Comparison of ENCODE assay signal across 1 cellular context in genomic region chr7:39623312-39624201, GRCh38.
TF ChIP-seq lines count a peak whose summit lies in the region.

RALA (plus strand) TSS chr7:39623572; CDS start chr7:39686668, 63,096 bp downstream.

TF ChIP-seq in K562, 482 proteins besides CTCF, POLR2A, EP300 and RAD21 (continued from another document and continues in another):
- TF ChIP-seq CHD7 (IDR thresholded peaks at IDR 0.05; ENCODE audit: low read depth, low read length): no peak
- TF ChIP-seq E2F1 (CRISPR knock-in tag; IDR thresholded peaks at IDR 0.05): peak; percentile 22; the same call in 1 of the 2 replicates
- TF ChIP-seq, protein P1, sequence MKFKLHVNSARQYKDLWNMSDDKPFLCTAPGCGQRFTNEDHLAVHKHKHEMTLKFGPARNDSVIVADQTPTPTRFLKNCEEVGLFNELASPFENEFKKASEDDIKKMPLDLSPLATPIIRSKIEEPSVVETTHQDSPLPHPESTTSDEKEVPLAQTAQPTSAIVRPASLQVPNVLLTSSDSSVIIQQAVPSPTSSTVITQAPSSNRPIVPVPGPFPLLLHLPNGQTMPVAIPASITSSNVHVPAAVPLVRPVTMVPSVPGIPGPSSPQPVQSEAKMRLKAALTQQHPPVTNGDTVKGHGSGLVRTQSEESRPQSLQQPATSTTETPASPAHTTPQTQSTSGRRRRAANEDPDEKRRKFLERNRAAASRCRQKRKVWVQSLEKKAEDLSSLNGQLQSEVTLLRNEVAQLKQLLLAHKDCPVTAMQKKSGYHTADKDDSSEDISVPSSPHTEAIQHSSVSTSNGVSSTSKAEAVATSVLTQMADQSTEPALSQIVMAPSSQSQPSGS (CRISPR knock-in tag; IDR thresholded peaks at IDR 0.05): no peak
- TF ChIP-seq RUNX1 (IDR thresholded peaks at IDR 0.05; ENCODE audit: low read depth): no peak
- TF ChIP-seq, protein P2, sequence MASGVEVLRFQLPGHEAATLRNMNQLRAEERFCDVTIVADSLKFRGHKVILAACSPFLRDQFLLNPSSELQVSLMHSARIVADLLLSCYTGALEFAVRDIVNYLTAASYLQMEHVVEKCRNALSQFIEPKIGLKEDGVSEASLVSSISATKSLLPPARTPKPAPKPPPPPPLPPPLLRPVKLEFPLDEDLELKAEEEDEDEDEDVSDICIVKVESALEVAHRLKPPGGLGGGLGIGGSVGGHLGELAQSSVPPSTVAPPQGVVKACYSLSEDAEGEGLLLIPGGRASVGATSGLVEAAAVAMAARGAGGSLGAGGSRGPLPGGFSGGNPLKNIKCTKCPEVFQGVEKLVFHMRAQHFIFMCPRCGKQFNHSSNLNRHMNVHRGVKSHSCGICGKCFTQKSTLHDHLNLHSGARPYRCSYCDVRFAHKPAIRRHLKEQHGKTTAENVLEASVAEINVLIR (CRISPR knock-in tag; IDR thresholded peaks at IDR 0.05): no peak
- peak; percentile 79 for TF ChIP-seq NFRKB (IDR thresholded peaks at IDR 0.05; ENCODE audit: low read depth)
- TF ChIP-seq TBP (optimal IDR thresholded peaks at IDR 0.05; ENCODE audit: low read depth, low read length): peak; percentile 86
- TF ChIP-seq ZNF232 (CRISPR knock-in tag; IDR thresholded peaks at IDR 0.05): no peak
- peak; percentile 95 for TF ChIP-seq RBBP5 (IDR thresholded peaks at IDR 0.05; ENCODE audit: borderline replicate concordance, insufficient read depth, low read length, poor library complexity, severe bottlenecking)
- no peak for TF ChIP-seq ZNF586 (CRISPR knock-in tag; conservative IDR thresholded peaks at IDR 0.05)
- TF ChIP-seq NFIC (IDR thresholded peaks at IDR 0.05): peak; percentile 21; the same call in 1 of the 2 replicates
- TF ChIP-seq TAF1 (IDR thresholded peaks at IDR 0.05; ENCODE audit: control insufficient read depth, extremely low read depth, insufficient read depth, low read length, severe bottlenecking): peak; percentile 92
- 0 out of 2 replicates have a peak, but pooled peaks have one; percentile 14 for TF ChIP-seq KLF13 (tag; IDR thresholded peaks at IDR 0.05; ENCODE audit: borderline replicate concordance, low read depth)
- TF ChIP-seq ZFX (CRISPR knock-in tag; IDR thresholded peaks at IDR 0.05): peak; percentile 97
- TF ChIP-seq ZNF133 (CRISPR knock-in tag; IDR thresholded peaks at IDR 0.05): no peak
- peak; percentile 86 for TF ChIP-seq EGR1 (conservative IDR thresholded peaks at IDR 0.05)
- peak; percentile 77 for TF ChIP-seq DIDO1 (tag; IDR thresholded peaks at IDR 0.05; ENCODE audit: low read depth)
- TF ChIP-seq SREBF2 (CRISPR knock-in tag; IDR thresholded peaks at IDR 0.05): no peak
- no peak for TF ChIP-seq TRIM28 (IDR thresholded peaks at IDR 0.05)
- peak; percentile 68 for TF ChIP-seq HMGN3 (IDR thresholded peaks at IDR 0.05; ENCODE audit: borderline replicate concordance, extremely low read depth, insufficient read length, low read depth, low read length)
- TF ChIP-seq LCOR (CRISPR knock-in tag; IDR thresholded peaks at IDR 0.05): peak; percentile 4; the same call in 1 of the 2 replicates
- TF ChIP-seq FOXK1 (CRISPR knock-in tag; IDR thresholded peaks at IDR 0.05; ENCODE audit: borderline replicate concordance): no peak
- peak; percentile 98 for TF ChIP-seq MAZ (CRISPR knock-in tag; conservative IDR thresholded peaks at IDR 0.05 in 1 of 2, IDR thresholded peaks at IDR 0.05 in 1 of 2)
- TF ChIP-seq THAP12 (CRISPR knock-in tag; IDR thresholded peaks at IDR 0.05): 0 out of 2 replicates have a peak, but pooled peaks have one; percentile 54
- TF ChIP-seq, protein P3, sequence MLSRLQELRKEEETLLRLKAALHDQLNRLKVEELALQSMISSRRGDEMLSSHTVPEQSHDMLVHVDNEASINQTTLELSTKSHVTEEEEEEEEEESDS (CRISPR knock-in tag; IDR thresholded peaks at IDR 0.05): no peak
- TF ChIP-seq TAF9B (IDR thresholded peaks at IDR 0.05; ENCODE audit: partially characterized antibody): peak; percentile 81
- peak; percentile 82 for TF ChIP-seq SMAD4 (CRISPR knock-in tag; conservative IDR thresholded peaks at IDR 0.05)
- 0 out of 4 replicates have a peak, but pooled peaks have one; percentile 13 to 28 for TF ChIP-seq FOXK2 (conservative IDR thresholded peaks at IDR 0.05 in 1 of 2, IDR thresholded peaks at IDR 0.05 in 1 of 2; ENCODE audit: low read depth in 2 of 2)
- no peak for TF ChIP-seq NELFE (IDR thresholded peaks at IDR 0.05; ENCODE audit: insufficient read depth, insufficient read length)
- peak; percentile 92; the same call in 1 of the 2 replicates for TF ChIP-seq BRD4 (IDR thresholded peaks at IDR 0.05)
- peak; percentile 90 for TF ChIP-seq CTBP1 (IDR thresholded peaks at IDR 0.05; ENCODE audit: borderline replicate concordance)
- TF ChIP-seq KDM4B (IDR thresholded peaks at IDR 0.05; ENCODE audit: borderline replicate concordance in 2 of 2, low read depth in 1 of 2): peak in 1 of 2 experiments; percentile 97; a peak in 2 of 4 replicates
- TF ChIP-seq, protein P4, sequence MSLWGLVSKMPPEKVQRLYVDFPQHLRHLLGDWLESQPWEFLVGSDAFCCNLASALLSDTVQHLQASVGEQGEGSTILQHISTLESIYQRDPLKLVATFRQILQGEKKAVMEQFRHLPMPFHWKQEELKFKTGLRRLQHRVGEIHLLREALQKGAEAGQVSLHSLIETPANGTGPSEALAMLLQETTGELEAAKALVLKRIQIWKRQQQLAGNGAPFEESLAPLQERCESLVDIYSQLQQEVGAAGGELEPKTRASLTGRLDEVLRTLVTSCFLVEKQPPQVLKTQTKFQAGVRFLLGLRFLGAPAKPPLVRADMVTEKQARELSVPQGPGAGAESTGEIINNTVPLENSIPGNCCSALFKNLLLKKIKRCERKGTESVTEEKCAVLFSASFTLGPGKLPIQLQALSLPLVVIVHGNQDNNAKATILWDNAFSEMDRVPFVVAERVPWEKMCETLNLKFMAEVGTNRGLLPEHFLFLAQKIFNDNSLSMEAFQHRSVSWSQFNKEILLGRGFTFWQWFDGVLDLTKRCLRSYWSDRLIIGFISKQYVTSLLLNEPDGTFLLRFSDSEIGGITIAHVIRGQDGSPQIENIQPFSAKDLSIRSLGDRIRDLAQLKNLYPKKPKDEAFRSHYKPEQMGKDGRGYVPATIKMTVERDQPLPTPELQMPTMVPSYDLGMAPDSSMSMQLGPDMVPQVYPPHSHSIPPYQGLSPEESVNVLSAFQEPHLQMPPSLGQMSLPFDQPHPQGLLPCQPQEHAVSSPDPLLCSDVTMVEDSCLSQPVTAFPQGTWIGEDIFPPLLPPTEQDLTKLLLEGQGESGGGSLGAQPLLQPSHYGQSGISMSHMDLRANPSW (CRISPR knock-in tag; IDR thresholded peaks at IDR 0.05): no peak
- TF ChIP-seq GABPA (tag; conservative IDR thresholded peaks at IDR 0.05; ENCODE audit: low read depth): peak; percentile 99
- TF ChIP-seq NEUROD1 (IDR thresholded peaks at IDR 0.05; ENCODE audit: borderline replicate concordance, low read depth, low read length, partially characterized antibody): peak; percentile 29
- TF ChIP-seq PCBP1 (IDR thresholded peaks at IDR 0.05; ENCODE audit: low read depth, low read length, poor library complexity, severe bottlenecking): peak; percentile 88
